ENCODE assay signal across 13 cellular contexts in genomic region chr6:88380618-88381288, GRCh38.
DNase-seq lines count a peak whose midpoint lies in the region; ATAC-seq and TF ChIP-seq lines count a peak whose summit lies in the region.
"Had no signal": no experiment of that assay in that cellular context is flagged by ENCODE, and none has a peak within 500 bp of the region (broad histone marks: within the 10 kb centered on the region; RNA-seq: fewer than 3 reads in every experiment).

No MANE protein-coding gene starts in this region.

- no peaks in the 10 kb centered on the region for H3K27me3 ChIP-seq in RWPE2 (ENCODE audit: insufficient read depth, poor library complexity, severe bottlenecking)
- no peaks in the 10 kb centered on the region for H3K27me3 ChIP-seq in body of pancreas
- H3K27me3 ChIP-seq: dorsolateral prefrontal cortex, heart left ventricle had no signal

- H3K4me1 ChIP-seq in RWPE2 (ENCODE audit: insufficient read depth, poor library complexity, severe bottlenecking) (peaks cover 39% of the 10 kb centered on the region), body of pancreas (no peaks in the 10 kb centered on the region)

- H3K4me1 Mint-ChIP-seq in naive thymus-derived CD8-positive, alpha-beta T cell = no peaks in the 10 kb centered on the region
- H3K4me1 Mint-ChIP-seq: stimulated activated effector memory CD8-positive, alpha-beta T cell treated with anti-CD3 and anti-CD28 coated beads, Interleukin-12 subunit alpha, Interleukin-12 subunit beta, amount 100 ng/mL, for 72 hours had no signal

- H3K9me3 ChIP-seq in RWPE2 (ENCODE audit: severe bottlenecking) (no peaks in the 10 kb centered on the region), body of pancreas (no peaks in the 10 kb centered on the region)
- H3K9me3 ChIP-seq: heart left ventricle had no signal

- TF ChIP-seq CTCF in RWPE2 (IDR thresholded peaks at IDR 0.05; ENCODE audit: poor library complexity, severe bottlenecking) (no peak), fibroblast of pulmonary artery (IDR thresholded peaks at IDR 0.05; ENCODE audit: low read length, missing control alignments) (no peak), body of pancreas (IDR thresholded peaks at IDR 0.05) (no peak)

- DNase-seq in Daoy (ENCODE audit: low read depth) = peak; percentile 36
- no peak for DNase-seq in RWPE2 (ENCODE audit: low spot score)
- peak; percentile 38 for DNase-seq in fibroblast of pulmonary artery (ENCODE audit: low read depth)
- DNase-seq in nucleus accumbens (lab: John Stamatoyannopoulos, UW) = peak in 30 of 56 donors; percentile 1 to 71 (median 26)
- no peak for DNase-seq in NCI-H526 treated with DMSO at 0.1 percent for 48 hours (lab: John Stamatoyannopoulos, UW)
- no peak for DNase-seq in naive thymus-derived CD8-positive, alpha-beta T cell
- no peak for DNase-seq in NCI-H2227 (lab: John Stamatoyannopoulos, UW; ENCODE audit: unreplicated experiment)
- no peak for DNase-seq in body of pancreas
- DNase-seq: NCI-H1092 treated with DMSO at 0.1 percent for 48 hours, SHP77 had no signal

- no peak overlapping the region for H3K4me3 Mint-ChIP-seq in naive thymus-derived CD8-positive, alpha-beta T cell
- H3K4me3 Mint-ChIP-seq: stimulated activated effector memory CD8-positive, alpha-beta T cell treated with anti-CD3 and anti-CD28 coated beads, Interleukin-12 subunit alpha, Interleukin-12 subunit beta, amount 100 ng/mL, for 72 hours had no signal

- H3K27ac Mint-ChIP-seq in naive thymus-derived CD8-positive, alpha-beta T cell = no peak overlapping the region
- H3K27ac Mint-ChIP-seq: stimulated activated effector memory CD8-positive, alpha-beta T cell treated with anti-CD3 and anti-CD28 coated beads, Interleukin-12 subunit alpha, Interleukin-12 subunit beta, amount 100 ng/mL, for 72 hours had no signal

- TF ChIP-seq POLR2A in body of pancreas (IDR thresholded peaks at IDR 0.05) = no peak

- WGBS in body of pancreas, 2 donors = 34 to 46% methylated on average over 4 of the region's 4 CpGs

- peaks cover 0 to 3% (median 0%) of the 10 kb centered on the region in 9 donors for H3K9me3 Mint-ChIP-seq in naive thymus-derived CD8-positive, alpha-beta T cell
- H3K9me3 Mint-ChIP-seq: stimulated activated effector memory CD8-positive, alpha-beta T cell treated with anti-CD3 and anti-CD28 coated beads, Interleukin-12 subunit alpha, Interleukin-12 subunit beta, amount 100 ng/mL, for 72 hours had no signal

- ATAC-seq in RWPE2 (ENCODE audit: low read depth) (peak; percentile 72), body of pancreas (no peak)
- ATAC-seq in naive thymus-derived CD8-positive, alpha-beta T cell = no peak
- ATAC-seq: stimulated activated effector memory CD8-positive, alpha-beta T cell treated with anti-CD3 and anti-CD28 coated beads, Interleukin-12 subunit alpha, Interleukin-12 subunit beta, amount 100 ng/mL, for 72 hours had no signal

- H3K27ac ChIP-seq in RWPE2 (ENCODE audit: poor library complexity, severe bottlenecking) (peak overlapping the region; percentile 66), body of pancreas (no peak overlapping the region)
- H3K27ac ChIP-seq: heart left ventricle had no signal

- peaks cover 0 to 9% (median 2%) of the 10 kb centered on the region in 5 donors for H3K27me3 Mint-ChIP-seq in naive thymus-derived CD8-positive, alpha-beta T cell

- H3K4me3 ChIP-seq in RWPE2 (ENCODE audit: severe bottlenecking) (no peak overlapping the region), fibroblast of pulmonary artery (replicated peaks; ENCODE audit: low read depth, low read length) (no peak overlapping the region), body of pancreas (no peak overlapping the region)
- H3K4me3 ChIP-seq: dorsolateral prefrontal cortex, heart left ventricle had no signal

- POLR2A ChIA-PET in naive thymus-derived CD8-positive, alpha-beta T cell (lab: Charles Lee) = no interaction called here

- intact Hi-C loops in body of pancreas (cut with DNase I) = no loop called here

- H3K36me3 ChIP-seq in RWPE2 (ENCODE audit: low read depth) = no peaks in the 10 kb centered on the region
- no peaks in the 10 kb centered on the region for H3K36me3 ChIP-seq in body of pancreas (replicated peaks in 1 of 2; ENCODE audit: insufficient read depth in 1 of 2, low read depth in 2 of 2)
- H3K36me3 ChIP-seq: heart left ventricle had no signal

- no peaks in the 10 kb centered on the region for H3K36me3 Mint-ChIP-seq in naive thymus-derived CD8-positive, alpha-beta T cell
- H3K36me3 Mint-ChIP-seq: stimulated activated effector memory CD8-positive, alpha-beta T cell treated with anti-CD3 and anti-CD28 coated beads, Interleukin-12 subunit alpha, Interleukin-12 subunit beta, amount 100 ng/mL, for 72 hours had no signal

Comparison
In these comparisons a context has a peak if more than half of its experiments do, and no peak if none do; other contexts are left out.
1. DNase-seq: peak in Daoy (single experiment), fibroblast of pulmonary artery (single experiment) and nucleus accumbens (30 of 56); none in RWPE2 (single experiment), NCI-H526 treated with DMSO at 0.1 percent for 48 hours (single experiment), naive thymus-derived CD8-positive, alpha-beta T cell (0 of 10), NCI-H2227 (single experiment) and body of pancreas (0 of 4).